In the genomic region with DNA sequence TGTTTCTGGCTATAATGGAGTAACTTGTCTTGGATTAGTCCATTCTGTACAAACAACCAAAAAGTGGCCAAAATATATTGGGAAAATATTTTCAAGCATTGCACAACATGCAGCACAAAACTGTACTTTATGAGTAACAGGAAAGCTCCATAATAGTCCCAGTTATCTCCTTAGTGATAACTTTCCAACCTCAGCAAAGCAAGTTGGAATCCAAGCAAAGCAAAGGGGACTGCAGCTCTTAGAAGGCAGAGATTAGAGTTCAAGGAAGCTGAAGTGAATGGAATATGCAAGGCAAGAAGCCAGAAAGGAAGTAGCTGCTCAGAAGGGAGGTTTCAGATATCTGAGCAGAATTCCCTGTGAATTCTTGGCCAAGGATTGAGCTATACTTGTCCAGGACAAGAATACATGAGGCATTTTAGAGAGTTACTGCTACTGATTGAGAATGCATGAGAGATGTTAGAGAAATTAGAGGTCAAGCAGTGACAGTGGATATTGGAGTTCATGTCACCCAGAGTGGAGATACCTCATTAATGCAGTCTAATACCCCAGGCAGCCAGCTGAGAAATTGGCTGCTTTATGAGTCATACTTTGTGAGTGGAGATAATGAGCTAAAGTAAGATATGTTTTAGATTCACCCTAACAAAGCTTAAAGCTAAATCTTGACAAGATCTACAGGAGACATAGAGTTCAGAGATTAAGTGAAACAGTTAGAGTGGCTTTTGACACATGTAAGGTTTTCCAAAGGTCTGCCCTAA, we compare ENCODE assay signal across 17 cellular contexts.
DNase-seq lines count a peak whose midpoint lies in the region; ATAC-seq and TF ChIP-seq lines count a peak whose summit lies in the region.
"Had no signal": no experiment of that assay in that cellular context is flagged by ENCODE, and none has a peak within 500 bp of the region (broad histone marks: within the 10 kb centered on the region; RNA-seq: fewer than 3 reads in every experiment).

No MANE protein-coding gene starts in this region.

- no peak for TF ChIP-seq CTCF in Calu3 (IDR thresholded peaks at IDR 0.05; ENCODE audit: unreplicated experiment)
- TF ChIP-seq CTCF in omental fat pad (IDR thresholded peaks at IDR 0.05), result no peak

- DNase-seq in Calu3, result peak; percentile 6
- peak; percentile 67 for DNase-seq in M059J (ENCODE audit: low read depth)
- peak; percentile 44 for DNase-seq in fibroblast of peridontal ligament (ENCODE audit: extremely low read depth)
- no peak for DNase-seq in omental fat pad (ENCODE audit: low spot score)
- no peak for DNase-seq in putamen (ENCODE audit: low spot score)
- no peak for DNase-seq in immature natural killer cell
- DNase-seq: activated CD4-positive, alpha-beta T cell treated with anti-CD3 and anti-CD28 coated beads for 48 hours; activated naive CD8-positive, alpha-beta T cell treated with anti-CD3 and anti-CD28 coated beads for 36 hours; activated T-cell treated with anti-CD3 and anti-CD28 coated beads for 4 hours; CD4-positive, CD25-positive, alpha-beta regulatory T cell; colonic mucosa; NCI-H774; T-helper 2 cell; tibial artery had no signal

- H3K4me3 Mint-ChIP-seq in Calu3 (ENCODE audit: low read depth, unreplicated experiment), result no peak overlapping the region
- H3K4me3 Mint-ChIP-seq in immature natural killer cell, result no peak overlapping the region
- H3K4me3 Mint-ChIP-seq: activated naive CD8-positive, alpha-beta T cell treated with anti-CD3 and anti-CD28 coated beads for 36 hours; CD4-positive, CD25-positive, alpha-beta regulatory T cell had no signal

- intact Hi-C loops in Calu3 (cut with micrococcal nuclease; ENCODE audit: unreplicated experiment), result no loop called here

- ATAC-seq in omental fat pad (ENCODE audit: low FRiP score) (peak; percentile 62), GM21529 (IDR thresholded peaks at IDR 0.05; ENCODE audit: unreplicated experiment) (no peak), HG03097 (IDR thresholded peaks at IDR 0.05; ENCODE audit: low FRiP score, unreplicated experiment) (no peak)
- ATAC-seq: esophagus mucosa had no signal

- H3K4me1 Mint-ChIP-seq in Calu3 (ENCODE audit: low read depth, unreplicated experiment) (peaks cover 35% of the 10 kb centered on the region), immature natural killer cell (no peaks in the 10 kb centered on the region)
- H3K4me1 Mint-ChIP-seq: activated naive CD8-positive, alpha-beta T cell treated with anti-CD3 and anti-CD28 coated beads for 36 hours; CD4-positive, CD25-positive, alpha-beta regulatory T cell had no signal

- H3K27ac Mint-ChIP-seq in Calu3 (ENCODE audit: unreplicated experiment) (no peak overlapping the region), immature natural killer cell (no peak overlapping the region)
- H3K27ac Mint-ChIP-seq: activated naive CD8-positive, alpha-beta T cell treated with anti-CD3 and anti-CD28 coated beads for 36 hours; CD4-positive, CD25-positive, alpha-beta regulatory T cell had no signal

- BruUV-seq in Calu3 (replicated peaks; lab: Mats Ljungman, UMichigan), result no TSS peak

- no peaks in the 10 kb centered on the region for H3K36me3 Mint-ChIP-seq in Calu3 (ENCODE audit: insufficient read depth, unreplicated experiment)
- no peaks in the 10 kb centered on the region for H3K36me3 Mint-ChIP-seq in immature natural killer cell
- H3K36me3 Mint-ChIP-seq: activated naive CD8-positive, alpha-beta T cell treated with anti-CD3 and anti-CD28 coated beads for 36 hours; CD4-positive, CD25-positive, alpha-beta regulatory T cell had no signal

- CTCF ChIA-PET in Calu3 (lab: Charles Lee), result interaction anchor here (0.9 to 1.1 kb wide), 2 partner anchors 13 to 115 kb away, joined by 3 to 5 read pairs; no protein-coding TSS in a partner anchor

- no peaks in the 10 kb centered on the region for H3K9me3 Mint-ChIP-seq in Calu3 (ENCODE audit: low read depth, unreplicated experiment)
- H3K9me3 Mint-ChIP-seq in immature natural killer cell, result peaks cover 7 to 24% (median 14%) of the 10 kb centered on the region in 6 donors

- H3K27me3 Mint-ChIP-seq in Calu3 (ENCODE audit: unreplicated experiment), result no peaks in the 10 kb centered on the region
- H3K27me3 Mint-ChIP-seq in immature natural killer cell (ENCODE audit: low read depth in 3 of 3), result peaks cover 0 to 1% (median 0%) of the 10 kb centered on the region in 3 donors
- H3K27me3 Mint-ChIP-seq: activated naive CD8-positive, alpha-beta T cell treated with anti-CD3 and anti-CD28 coated beads for 36 hours had no signal

Comparison
In these comparisons a context has a peak if more than half of its experiments do, and no peak if none do; other contexts are left out.
1. DNase-seq: peak in Calu3 (single experiment), M059J (single experiment) and fibroblast of peridontal ligament (single experiment); none in omental fat pad (single experiment), putamen (single experiment) and immature natural killer cell (0 of 3).